In the genomic region with DNA sequence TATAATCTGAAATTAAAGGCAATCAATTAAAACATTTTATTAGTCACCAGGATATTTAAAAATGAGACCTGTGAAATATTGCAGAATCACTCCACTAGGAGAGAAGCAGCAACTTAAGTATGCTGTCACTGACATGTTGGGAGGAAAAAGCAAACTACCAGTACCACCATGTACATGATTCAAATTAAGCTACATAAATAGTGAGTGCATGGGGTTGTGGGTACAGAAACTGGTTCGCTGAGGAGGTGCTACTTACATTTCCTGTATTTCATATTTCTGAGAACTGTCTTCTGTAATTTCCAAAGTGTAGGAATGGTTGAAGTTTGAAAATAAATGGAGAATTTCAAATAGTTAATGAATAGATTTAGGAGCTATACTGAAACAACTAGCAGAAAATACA, we compare ENCODE assay signal across 8 cellular contexts. TPM values are rescaled to one million over a fixed set of nuclear protein-coding genes. Genes with fewer than 3 reads are reported as not detected.
DNase-seq lines count a peak whose midpoint lies in the region; ATAC-seq and TF ChIP-seq lines count a peak whose summit lies in the region.

No MANE protein-coding gene starts in this region.

- peak; percentile 13 for ATAC-seq in GM18867 (IDR thresholded peaks at IDR 0.05; ENCODE audit: unreplicated experiment)
- no peak for ATAC-seq in HG03139 (IDR thresholded peaks at IDR 0.05; ENCODE audit: unreplicated experiment)

- no peaks in the 10 kb centered on the region for H3K27me3 Mint-ChIP-seq in activated naive CD8-positive, alpha-beta T cell

- H3K4me3 ChIP-seq in A673 (ENCODE audit: low read depth, low read length, poor library complexity, severe bottlenecking) (peak overlapping the region; percentile 88), muscle layer of duodenum (ENCODE audit: low read depth in 1 of 2, low read length in 2 of 2) (peak overlapping the region; percentile 77 to 90), ovary (no peak overlapping the region)

- H3K27ac ChIP-seq in A673 (ENCODE audit: low read depth, low read length, poor library complexity, severe bottlenecking), result peak overlapping the region; percentile 100
- H3K27ac ChIP-seq in muscle layer of duodenum (ENCODE audit: low read length), result peak overlapping the region; percentile 98
- H3K27ac ChIP-seq in ovary, result peak overlapping the region in 1 of 2 donors; percentile 100

- DNase-seq in A673 (ENCODE audit: low spot score) (no peak), activated gamma-delta T cell treated with Interleukin-2 at 50 U/mL for 16 hours (no peak), NCI-H2171 treated with DMSO at 0.1 percent for 48 hours (lab: John Stamatoyannopoulos, UW) (no peak), ovary (no peak)

- no peak for TF ChIP-seq POLR2A in ovary (IDR thresholded peaks at IDR 0.05)

- H3K36me3 ChIP-seq in A673 (ENCODE audit: insufficient read depth, low read length, poor library complexity, severe bottlenecking) (no peaks in the 10 kb centered on the region), muscle layer of duodenum (ENCODE audit: control insufficient read depth in 1 of 2, insufficient read depth in 2 of 2, low read length in 2 of 2) (peaks cover 0 to 4% of the 10 kb centered on the region in 2 donors), ovary (no peaks in the 10 kb centered on the region)

- H3K9me3 ChIP-seq in A673 (ENCODE audit: low read depth, low read length, poor library complexity, severe bottlenecking), result no peaks in the 10 kb centered on the region
- no peaks in the 10 kb centered on the region for H3K9me3 ChIP-seq in muscle layer of duodenum (ENCODE audit: control insufficient read depth in 1 of 2, low read length in 2 of 2)
- H3K9me3 ChIP-seq in ovary, result no peaks in the 10 kb centered on the region

- no peak for TF ChIP-seq EP300 in ovary (IDR thresholded peaks at IDR 0.05)

- WGBS in ovary, 3 donors, result 77 to 87% (median 78%) methylated on average over 1 of the region's 1 CpG

- BruUV-seq in A673 (replicated peaks; lab: Mats Ljungman, UMichigan), result no TSS peak

- intact Hi-C loops in A673 (cut with micrococcal nuclease; ENCODE audit: unreplicated experiment), result loop anchor here (2.0 to 10.0 kb wide), 4 partner anchors 60 to 852 kb away; no protein-coding TSS in a partner anchor
- intact Hi-C loops in ovary (cut with DNase I), result loop anchor here in 2 of 4 donors (5.0 kb wide), 2 partner anchors 62 to 97 kb away; a partner anchor contains a TSS

- H3K27ac Mint-ChIP-seq in activated naive CD8-positive, alpha-beta T cell, result peak overlapping the region; percentile 99

- CTCF ChIA-PET in A673 (lab: Charles Lee), result no interaction called here

- peak overlapping the region; percentile 91 for H3K4me3 Mint-ChIP-seq in activated naive CD8-positive, alpha-beta T cell

- H3K9me3 Mint-ChIP-seq in activated naive CD8-positive, alpha-beta T cell (ENCODE audit: low read depth), result no peaks in the 10 kb centered on the region

- TF ChIP-seq CTCF in A673 (conservative IDR thresholded peaks at IDR 0.05; ENCODE audit: low read depth, low read length), result no peak
- TF ChIP-seq CTCF in ovary (IDR thresholded peaks at IDR 0.05), result no peak

- H3K27me3 ChIP-seq in A673 (replicated peaks; ENCODE audit: insufficient read depth, low read depth, low read length, poor library complexity) (no peaks in the 10 kb centered on the region), muscle layer of duodenum (ENCODE audit: low read depth, low read length) (no peaks in the 10 kb centered on the region), ovary (no peaks in the 10 kb centered on the region)

- no peaks in the 10 kb centered on the region for H3K36me3 Mint-ChIP-seq in activated naive CD8-positive, alpha-beta T cell

- POLR2A ChIA-PET in A673 (lab: Charles Lee; ENCODE audit: low non-redundant PET), result no interaction called here

- H3K4me1 ChIP-seq in A673 (ENCODE audit: insufficient read depth, low read length, poor library complexity, severe bottlenecking) (peaks cover 53% of the 10 kb centered on the region), muscle layer of duodenum (ENCODE audit: control insufficient read depth in 1 of 2, insufficient read depth in 2 of 2, low read length in 2 of 2) (peaks cover 6 to 12% of the 10 kb centered on the region in 2 donors), ovary (ENCODE audit: insufficient read depth) (no peaks in the 10 kb centered on the region)

- H3K4me1 Mint-ChIP-seq in activated naive CD8-positive, alpha-beta T cell (ENCODE audit: low read depth), result peaks cover 58% of the 10 kb centered on the region

RNA-seq across cellular contexts. Expression of a gene that starts 7.9 kb away (rescaled TPM):
- 1.1 and 1.8 TPM in 2 replicates for total RNA-seq in A673 (2021)
- 100 to 1,000 TPM in 2 of 7 donors, 10 to 100 TPM in 5; 12.2 to 259 (median 45.9) TPM for total RNA-seq in ovary
- polyA plus RNA-seq in ovary, result 1 to 10 TPM; 4.4 to 8.0 TPM
